In genomic region chr12:55721601-55722213, GRCh38 we compare ENCODE assay signal across 1 cellular context.
TF ChIP-seq lines count a peak whose summit lies in the region.

No MANE protein-coding gene starts in this region.

TF ChIP-seq in A549, 52 proteins besides CTCF, POLR2A, EP300 and RAD21 (continued from another document):
- TF ChIP-seq, protein P1, sequence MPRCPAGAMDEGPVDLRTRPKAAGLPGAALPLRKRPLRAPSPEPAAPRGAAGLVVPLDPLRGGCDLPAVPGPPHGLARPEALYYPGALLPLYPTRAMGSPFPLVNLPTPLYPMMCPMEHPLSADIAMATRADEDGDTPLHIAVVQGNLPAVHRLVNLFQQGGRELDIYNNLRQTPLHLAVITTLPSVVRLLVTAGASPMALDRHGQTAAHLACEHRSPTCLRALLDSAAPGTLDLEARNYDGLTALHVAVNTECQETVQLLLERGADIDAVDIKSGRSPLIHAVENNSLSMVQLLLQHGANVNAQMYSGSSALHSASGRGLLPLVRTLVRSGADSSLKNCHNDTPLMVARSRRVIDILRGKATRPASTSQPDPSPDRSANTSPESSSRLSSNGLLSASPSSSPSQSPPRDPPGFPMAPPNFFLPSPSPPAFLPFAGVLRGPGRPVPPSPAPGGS (IDR thresholded peaks at IDR 0.05) = no peak
- TF ChIP-seq, protein P2, sequence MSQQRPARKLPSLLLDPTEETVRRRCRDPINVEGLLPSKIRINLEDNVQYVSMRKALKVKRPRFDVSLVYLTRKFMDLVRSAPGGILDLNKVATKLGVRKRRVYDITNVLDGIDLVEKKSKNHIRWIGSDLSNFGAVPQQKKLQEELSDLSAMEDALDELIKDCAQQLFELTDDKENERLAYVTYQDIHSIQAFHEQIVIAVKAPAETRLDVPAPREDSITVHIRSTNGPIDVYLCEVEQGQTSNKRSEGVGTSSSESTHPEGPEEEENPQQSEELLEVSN (IDR thresholded peaks at IDR 0.05; ENCODE audit: borderline replicate concordance, low read depth) = no peak
- TF ChIP-seq CBX2 (IDR thresholded peaks at IDR 0.05; ENCODE audit: borderline replicate concordance, low read depth) (no peak), TFCP2L1 (CRISPR knock-in tag; IDR thresholded peaks at IDR 0.05) (no peak), SMC3 (IDR thresholded peaks at IDR 0.05) (no peak), CHD2 (IDR thresholded peaks at IDR 0.05; ENCODE audit: low read length, partially characterized antibody) (no peak)
- TF ChIP-seq, protein P3, sequence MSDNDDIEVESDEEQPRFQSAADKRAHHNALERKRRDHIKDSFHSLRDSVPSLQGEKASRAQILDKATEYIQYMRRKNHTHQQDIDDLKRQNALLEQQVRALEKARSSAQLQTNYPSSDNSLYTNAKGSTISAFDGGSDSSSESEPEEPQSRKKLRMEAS (IDR thresholded peaks at IDR 0.05) = no peak
